In the genomic region with DNA sequence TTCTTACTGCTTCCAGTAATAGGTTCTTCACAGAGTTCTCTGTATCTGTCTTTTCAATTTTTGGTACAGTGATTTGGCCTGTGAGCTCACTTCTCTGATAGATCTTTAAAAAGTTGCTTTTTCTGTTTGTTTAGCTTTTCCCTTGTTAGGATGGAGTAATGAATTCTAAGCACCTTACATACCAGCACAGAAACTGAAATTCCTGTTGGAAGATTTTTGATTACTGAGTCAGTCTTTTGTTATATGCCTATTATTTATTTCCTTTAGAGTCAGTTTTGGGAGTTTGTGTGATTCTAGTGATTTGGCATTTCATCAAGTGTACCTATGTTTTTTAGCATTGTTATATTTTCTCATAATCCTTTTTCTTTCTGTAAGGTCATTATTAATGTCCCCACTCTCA, we compare ENCODE assay signal across 8 cellular contexts.
"Had no signal": no experiment of that assay in that cellular context is flagged by ENCODE, and none has a peak within 500 bp of the region (broad histone marks: within the 10 kb centered on the region; RNA-seq: fewer than 3 reads in every experiment).

No MANE protein-coding gene starts in this region.

- H3K27me3 Mint-ChIP-seq: activated naive CD8-positive, alpha-beta T cell treated with anti-CD3 and anti-CD28 coated beads, Interleukin-2, amount 50 U/mL, for 24 hours; dendritic cell treated with granulocyte-macrophage colony-stimulating factor and Interleukin-4, amounts not matched to agents 40 ng/mL and 50 ng/mL, for 4 days had no signal

- FAIRE-seq: urothelium cell line had no signal

- H3K9me3 Mint-ChIP-seq: activated naive CD8-positive, alpha-beta T cell treated with anti-CD3 and anti-CD28 coated beads, Interleukin-2, amount 50 U/mL, for 24 hours; dendritic cell treated with granulocyte-macrophage colony-stimulating factor and Interleukin-4, amounts not matched to agents 40 ng/mL and 50 ng/mL, for 4 days; neural crest cell had no signal

- DNase-seq: activated CD4-positive, alpha-beta T cell treated with anti-CD3 and anti-CD28 coated beads, Interleukin-2, amount 50 U/mL, for 48 hours; activated CD4-positive, CD25-positive, alpha-beta regulatory T cell; activated naive CD4-positive, alpha-beta T cell treated with Interleukin-2 at 50 U/mL for 16 hours; activated naive CD8-positive, alpha-beta T cell treated with anti-CD3 and anti-CD28 coated beads, Interleukin-2, amount 50 U/mL, for 24 hours; T-helper 2 cell had no signal

- H3K4me3 Mint-ChIP-seq: activated naive CD8-positive, alpha-beta T cell treated with anti-CD3 and anti-CD28 coated beads, Interleukin-2, amount 50 U/mL, for 24 hours; dendritic cell treated with granulocyte-macrophage colony-stimulating factor and Interleukin-4, amounts not matched to agents 40 ng/mL and 50 ng/mL, for 4 days; neural crest cell had no signal

- H3K27ac Mint-ChIP-seq: dendritic cell treated with granulocyte-macrophage colony-stimulating factor and Interleukin-4, amounts not matched to agents 40 ng/mL and 50 ng/mL, for 4 days had no signal

- H3K4me1 Mint-ChIP-seq: neural crest cell had no signal

- ATAC-seq: activated naive CD8-positive, alpha-beta T cell treated with anti-CD3 and anti-CD28 coated beads, Interleukin-2, amount 50 U/mL, for 24 hours had no signal
